Comparison of ENCODE assay signal across 8 cellular contexts in genomic region chr17:16439867-16440351, GRCh38. TPM values are rescaled to one million over a fixed set of nuclear protein-coding genes. Genes with fewer than 3 reads are reported as not detected.
A peak's percentile ranks its signal among the peaks of the same experiment; 100 is the strongest.
DNase-seq lines count a peak whose midpoint lies in the region; ATAC-seq and TF ChIP-seq lines count a peak whose summit lies in the region.

No MANE protein-coding gene starts in this region.

- H3K27ac ChIP-seq in heart right ventricle: peak overlapping the region in 8 of 10 donors; percentile 71 to 94 (median 87)
- H3K27ac ChIP-seq in WERI-Rb-1: peak overlapping the region; percentile 88
- peak overlapping the region; percentile 95 for H3K27ac ChIP-seq in foreskin keratinocyte

- H3K27me3 ChIP-seq in heart right ventricle (no peaks in the 10 kb centered on the region), WERI-Rb-1 (ENCODE audit: insufficient read depth, low read depth, severe bottlenecking) (no peaks in the 10 kb centered on the region), foreskin keratinocyte (no peaks in the 10 kb centered on the region), skeletal muscle satellite cell (ENCODE audit: control insufficient read depth, insufficient read depth, low read length) (no peaks in the 10 kb centered on the region)

- ATAC-seq in heart right ventricle (no peak), left cardiac atrium (no peak), foreskin keratinocyte (no peak), HG03135 (IDR thresholded peaks at IDR 0.05; ENCODE audit: unreplicated experiment) (no peak)

- TF ChIP-seq CTCF in heart right ventricle (IDR thresholded peaks at IDR 0.05) (no peak), WERI-Rb-1 (IDR thresholded peaks at IDR 0.05; ENCODE audit: low read depth, low read length) (no peak), foreskin keratinocyte (conservative IDR thresholded peaks at IDR 0.05) (no peak)

- H3K4me3 ChIP-seq in heart right ventricle (peak overlapping the region; percentile 66 to 97 (median 88)), WERI-Rb-1 (ENCODE audit: low read depth, low read length) (peak overlapping the region; percentile 90), skeletal muscle satellite cell (ENCODE audit: low read length) (peak overlapping the region; percentile 73)

- peak overlapping the region; percentile 96 for H3K9ac ChIP-seq in skeletal muscle satellite cell (ENCODE audit: low read depth, low read length)

- DNase-seq in heart right ventricle: no peak
- no peak for DNase-seq in left cardiac atrium
- no peak for DNase-seq in WERI-Rb-1
- no peak for DNase-seq in foreskin keratinocyte
- no peak for DNase-seq in SK-N-DZ (ENCODE audit: low spot score)
- DNase-seq in hippocampal formation (lab: John Stamatoyannopoulos, UW): no peak

- peak overlapping the region; percentile 89 for H3K4me2 ChIP-seq in skeletal muscle satellite cell (ENCODE audit: low read length)

- 9 to 10% methylated on average over 9 of the region's 9 CpGs for WGBS in heart right ventricle, 2 donors

- H3K36me3 ChIP-seq in heart right ventricle: peaks cover 0 to 50% (median 18%) of the 10 kb centered on the region in 9 donors
- peaks cover 60% of the 10 kb centered on the region for H3K36me3 ChIP-seq in WERI-Rb-1
- H3K36me3 ChIP-seq in skeletal muscle satellite cell (ENCODE audit: insufficient read depth, low read length): peaks cover 55% of the 10 kb centered on the region

- intact Hi-C loops in heart right ventricle (cut with DNase I): loop anchor here in 6 of 10 donors (2.0 to 10.0 kb wide), 4 partner anchors 53 to 59 kb away; partner anchors contain the start of gene UBB (in 4 of the 6)
- intact Hi-C loops in left cardiac atrium (cut with DNase I): loop anchor here (10.0 kb wide), 1 partner anchor 55 kb away; the partner anchor contains the start of gene UBB (in 2 of the 2)

- H3K9me3 ChIP-seq in heart right ventricle: no peaks in the 10 kb centered on the region
- H3K9me3 ChIP-seq in WERI-Rb-1 (ENCODE audit: severe bottlenecking): no peaks in the 10 kb centered on the region
- no peaks in the 10 kb centered on the region for H3K9me3 ChIP-seq in skeletal muscle satellite cell (replicated peaks; ENCODE audit: low read length)

- H3K4me1 ChIP-seq in heart right ventricle: peaks cover 7 to 53% (median 38%) of the 10 kb centered on the region in 9 donors
- peaks cover 3% of the 10 kb centered on the region for H3K4me1 ChIP-seq in foreskin keratinocyte
- peaks cover 37% of the 10 kb centered on the region for H3K4me1 ChIP-seq in skeletal muscle satellite cell (ENCODE audit: control insufficient read depth, insufficient read depth, low read length)

RNA-seq across cellular contexts. Expression of gene TRPV2, which starts 24.5 kb away (rescaled TPM):
- 10 to 100 TPM in 3 of 10 donors, 1 to 10 TPM in 7; 4.6 to 25.4 (median 8.6) TPM for total RNA-seq in heart right ventricle
- 10 to 100 TPM; 10.6 to 11.9 TPM for polyA plus RNA-seq in heart right ventricle
- 10 to 100 TPM; 14.3 to 21.1 TPM for total RNA-seq in left cardiac atrium
- 0.24 and 0.25 TPM in 2 replicates for total RNA-seq in foreskin keratinocyte
- 0.10 and 0.11 TPM in 2 replicates for polyA plus RNA-seq in foreskin keratinocyte
- 59.8 and 117 TPM in 2 replicates for total RNA-seq in skeletal muscle satellite cell (2012; rRNA removed)
- polyA plus RNA-seq in SK-N-DZ (2014; cell fraction: cytosol; rRNA removed): 1.1 and 2.8 TPM in 2 replicates
- 1.2 and 2.4 TPM in 2 replicates for polyA plus RNA-seq in SK-N-DZ (2014; cell fraction: nucleus; rRNA removed)

RNA-seq across cellular contexts. Expression of gene LRRC75A, which starts 52.1 kb away (rescaled TPM):
- total RNA-seq in heart right ventricle: 1 to 10 TPM in 3 of 10 donors, under 1 TPM in 7; 0.34 to 1.3 (median 0.56) TPM
- under 1 TPM; 0.73 to 0.77 TPM for polyA plus RNA-seq in heart right ventricle
- under 1 TPM; 0.60 to 0.91 TPM for total RNA-seq in left cardiac atrium
- total RNA-seq in foreskin keratinocyte: not detected in 2 replicates
- 0.10 and 0.11 TPM in 2 replicates for polyA plus RNA-seq in foreskin keratinocyte
- 0.51 and 0.87 TPM in 2 replicates for total RNA-seq in skeletal muscle satellite cell (2012; rRNA removed)
- 1.5 and 2.3 TPM in 2 replicates for polyA plus RNA-seq in SK-N-DZ (2014; cell fraction: cytosol; rRNA removed)
- 1.9 and 3.0 TPM in 2 replicates for polyA plus RNA-seq in SK-N-DZ (2014; cell fraction: nucleus; rRNA removed)

RNA-seq across cellular contexts. Expression of gene UBB, which starts 59.0 kb away (rescaled TPM):
- total RNA-seq in heart right ventricle (1,000 to 10,000 TPM; 1,254 to 2,151 (median 1,968) TPM), left cardiac atrium (1,000 to 10,000 TPM; 1,163 to 1,195 TPM), foreskin keratinocyte (901 and 1,008 TPM in 2 replicates)
- polyA plus RNA-seq in heart right ventricle (1,000 to 10,000 TPM in 1 of 2 donors, 100 to 1,000 TPM in 1; 400 to 1,298 TPM), foreskin keratinocyte (904 and 979 TPM in 2 replicates)
- 1,088 and 1,189 TPM in 2 replicates for total RNA-seq in skeletal muscle satellite cell (2012; rRNA removed)
- 3,108 and 3,290 TPM in 2 replicates for polyA plus RNA-seq in SK-N-DZ (2014; cell fraction: cytosol; rRNA removed)
- 1,029 and 1,296 TPM in 2 replicates for polyA plus RNA-seq in SK-N-DZ (2014; cell fraction: nucleus; rRNA removed)
